ENCODE assay signal across 15 cellular contexts in genomic region chr1:22204989-22205913, GRCh38.
DNase-seq lines count a peak whose midpoint lies in the region; ATAC-seq and TF ChIP-seq lines count a peak whose summit lies in the region.
"Had no signal": no experiment of that assay in that cellular context is flagged by ENCODE, and none has a peak within 500 bp of the region (broad histone marks: within the 10 kb centered on the region; RNA-seq: fewer than 3 reads in every experiment).

No MANE protein-coding gene starts in this region.

- H3K4me3 ChIP-seq in adipocyte (ENCODE audit: low read length), result no peak overlapping the region
- H3K4me3 ChIP-seq: gastroesophageal sphincter had no signal

- TF ChIP-seq CTCF in 22Rv1 (IDR thresholded peaks at IDR 0.05), result no peak

- ATAC-seq in left lobe of liver, result peak; percentile 18
- no peak for ATAC-seq in GM19324 (IDR thresholded peaks at IDR 0.05; ENCODE audit: low FRiP score, unreplicated experiment)
- ATAC-seq in GM21737 (IDR thresholded peaks at IDR 0.05; ENCODE audit: unreplicated experiment), result no peak
- ATAC-seq: activated CD8-positive, alpha-beta T cell treated with anti-CD3 and anti-CD28 coated beads for 36 hours; effector memory CD8-positive, alpha-beta T cell; gastroesophageal sphincter; stimulated activated naive CD8-positive, alpha-beta T cell treated with anti-CD3 and anti-CD28 coated beads, Interleukin-15, amount 100 ng/mL, for 72 hours had no signal

- peaks cover 3% of the 10 kb centered on the region for H3K9me3 ChIP-seq in adipocyte (ENCODE audit: control insufficient read depth, low read length)
- H3K9me3 ChIP-seq: gastroesophageal sphincter had no signal

- DNase-seq in H4 (ENCODE audit: low spot score), result peak; percentile 44
- DNase-seq in adipocyte (ENCODE audit: low read depth), result peak; percentile 20
- no peak for DNase-seq in left lobe of liver (ENCODE audit: low spot score)
- no peak for DNase-seq in AG08396 (ENCODE audit: low spot score)
- no peak for DNase-seq in NCI-H1417 (lab: John Stamatoyannopoulos, UW)
- DNase-seq: activated CD8-positive, alpha-beta T cell treated with anti-CD3 and anti-CD28 coated beads for 36 hours; activated gamma-delta T cell; effector memory CD8-positive, alpha-beta T cell; NCI-H2171 treated with DMSO at 0.1 percent for 48 hours; stimulated activated naive CD8-positive, alpha-beta T cell treated with anti-CD3 and anti-CD28 coated beads, Interleukin-15, amount 100 ng/mL, for 72 hours had no signal

- H3K27ac ChIP-seq in 22Rv1, result peak overlapping the region; percentile 13; the same call in 1 of the 2 replicates
- H3K27ac ChIP-seq: gastroesophageal sphincter, parathyroid adenoma had no signal

- no peaks in the 10 kb centered on the region for H3K4me1 ChIP-seq in adipocyte (ENCODE audit: control insufficient read depth, insufficient read depth, low read length)
- H3K4me1 ChIP-seq: gastroesophageal sphincter, parathyroid adenoma had no signal

- no peaks in the 10 kb centered on the region for H3K36me3 ChIP-seq in adipocyte (ENCODE audit: control insufficient read depth, insufficient read depth, low read length, severe bottlenecking)
- H3K36me3 ChIP-seq: gastroesophageal sphincter had no signal

- H3K9ac ChIP-seq in adipocyte (ENCODE audit: low read length), result no peak overlapping the region
- H3K9ac ChIP-seq: parathyroid adenoma had no signal

- peaks cover 79% of the 10 kb centered on the region for H3K27me3 ChIP-seq in adipocyte (replicated peaks; ENCODE audit: control insufficient read depth, insufficient read depth, low read length)

Comparison
In these comparisons a context has a peak if more than half of its experiments do, and no peak if none do; other contexts are left out.
1. DNase-seq: peak in H4 (single experiment) and adipocyte (single experiment); none in left lobe of liver (single experiment), AG08396 (single experiment) and NCI-H1417 (0 of 3).